Comparison of ENCODE assay signal across 17 cellular contexts in genomic region chr9:2346277-2346913, GRCh38.
DNase-seq lines count a peak whose midpoint lies in the region; ATAC-seq and TF ChIP-seq lines count a peak whose summit lies in the region.
"Had no signal": no experiment of that assay in that cellular context is flagged by ENCODE, and none has a peak within 500 bp of the region (broad histone marks: within the 10 kb centered on the region; RNA-seq: fewer than 3 reads in every experiment).

No MANE protein-coding gene starts in this region.

- H3K27ac Mint-ChIP-seq in CD4-positive, alpha-beta memory T cell = no peak overlapping the region
- H3K27ac Mint-ChIP-seq: B cell; CD8-positive, alpha-beta memory T cell had no signal

- CTCF ChIA-PET in CD4-positive, alpha-beta memory T cell (lab: Charles Lee; ENCODE audit: partially characterized antibody) = no interaction called here

- no peak for TF ChIP-seq CTCF in right atrium auricular region (IDR thresholded peaks at IDR 0.05)
- no peak for TF ChIP-seq CTCF in heart left ventricle (IDR thresholded peaks at IDR 0.05)

- ATAC-seq in Right ventricle myocardium superior (ENCODE audit: poor library complexity) (peak; percentile 63), heart left ventricle (peak in 3 of 4 donors; percentile 49 to 74 (median 54)), right cardiac atrium (peak in 1 of 2 donors; percentile 70)
- ATAC-seq: GM12878 had no signal

- H3K27me3 ChIP-seq in right atrium auricular region = no peaks in the 10 kb centered on the region
- no peaks in the 10 kb centered on the region for H3K27me3 ChIP-seq in heart left ventricle
- no peaks in the 10 kb centered on the region for H3K27me3 ChIP-seq in right cardiac atrium (ENCODE audit: control insufficient read depth, insufficient read depth)
- H3K27me3 ChIP-seq in CD4-positive, alpha-beta memory T cell (ENCODE audit: insufficient read depth, low read length) = no peaks in the 10 kb centered on the region
- H3K27me3 ChIP-seq: BLaER1 treated with 17β-estradiol and CSF1 and Interleukin-3, amounts not matched to agents 10 nM and 100 nM had no signal

- peaks cover 0 to 4% of the 10 kb centered on the region in 2 donors for H3K4me1 ChIP-seq in right atrium auricular region
- H3K4me1 ChIP-seq in heart left ventricle = peaks cover 0 to 4% (median 0%) of the 10 kb centered on the region in 12 donors
- no peaks in the 10 kb centered on the region for H3K4me1 ChIP-seq in right cardiac atrium (ENCODE audit: control insufficient read depth, insufficient read depth, low read length)
- H3K4me1 ChIP-seq in CD4-positive, alpha-beta memory T cell (ENCODE audit: insufficient read depth, low read length) = no peaks in the 10 kb centered on the region
- H3K4me1 ChIP-seq: BLaER1 treated with 17β-estradiol and CSF1 and Interleukin-3, amounts not matched to agents 10 nM and 100 nM; HAP-1 had no signal

- H3K9me3 ChIP-seq in right atrium auricular region (no peaks in the 10 kb centered on the region), heart left ventricle (peaks cover 0 to 25% (median 0%) of the 10 kb centered on the region in 12 donors), right cardiac atrium (ENCODE audit: control insufficient read depth, low read length) (no peaks in the 10 kb centered on the region)
- no peaks in the 10 kb centered on the region for H3K9me3 ChIP-seq in CD4-positive, alpha-beta memory T cell (ENCODE audit: control insufficient read depth in 1 of 2, low read length in 2 of 2)
- H3K9me3 ChIP-seq: HAP-1 had no signal

- peaks cover 2 to 18% (median 10%) of the 10 kb centered on the region in 8 donors for H3K9me3 Mint-ChIP-seq in CD4-positive, alpha-beta memory T cell

- H3K27me3 Mint-ChIP-seq in CD4-positive, alpha-beta memory T cell = peaks cover 0 to 2% of the 10 kb centered on the region in 2 donors
- H3K27me3 Mint-ChIP-seq: B cell had no signal

- peak overlapping the region in 1 of 2 donors; percentile 6 for H3K27ac ChIP-seq in right atrium auricular region
- H3K27ac ChIP-seq in heart left ventricle = no peak overlapping the region
- peak overlapping the region; percentile 62 for H3K27ac ChIP-seq in right cardiac atrium (ENCODE audit: low read length)
- H3K27ac ChIP-seq in CD4-positive, alpha-beta memory T cell (ENCODE audit: low read depth, low read length) = no peak overlapping the region
- H3K27ac ChIP-seq: BLaER1 treated with 17β-estradiol and CSF1 and Interleukin-3, amounts not matched to agents 10 nM and 100 nM had no signal

- POLR2A ChIA-PET in CD4-positive, alpha-beta memory T cell (lab: Charles Lee; ENCODE audit: partially characterized antibody) = no interaction called here

- no peak for TF ChIP-seq POLR2A in heart left ventricle (IDR thresholded peaks at IDR 0.05)

- intact Hi-C loops in Right ventricle myocardium superior (cut with DNase I) = no loop called here
- intact Hi-C loops in heart left ventricle (cut with DNase I) = loop anchor here in 1 of 10 donors (10.0 kb wide), 1 partner anchor 248 kb away; no protein-coding TSS in a partner anchor
- intact Hi-C loops in right cardiac atrium (cut with DNase I) = no loop called here
- intact Hi-C loops in CD4-positive, alpha-beta memory T cell (cut with micrococcal nuclease) = no loop called here

- WGBS in heart left ventricle, 4 donors = 53 to 80% (median 68%) methylated on average over 2 of the region's 2 CpGs
- WGBS in right cardiac atrium = 71% methylated on average over 2 of the region's 2 CpGs

- H3K36me3 ChIP-seq in right atrium auricular region (no peaks in the 10 kb centered on the region), heart left ventricle (no peaks in the 10 kb centered on the region)
- H3K36me3 ChIP-seq in CD4-positive, alpha-beta memory T cell (ENCODE audit: insufficient read depth, low read length) = no peaks in the 10 kb centered on the region
- H3K36me3 ChIP-seq: BLaER1 treated with 17β-estradiol and CSF1 and Interleukin-3, amounts not matched to agents 10 nM and 100 nM; HAP-1 had no signal

- no peaks in the 10 kb centered on the region for H3K4me1 Mint-ChIP-seq in CD4-positive, alpha-beta memory T cell
- H3K4me1 Mint-ChIP-seq: B cell; CD8-positive, alpha-beta memory T cell had no signal

- H3K4me3 Mint-ChIP-seq in CD4-positive, alpha-beta memory T cell = no peak overlapping the region
- H3K4me3 Mint-ChIP-seq: B cell; CD8-positive, alpha-beta memory T cell had no signal

- H3K4me3 ChIP-seq in right atrium auricular region (no peak overlapping the region), heart left ventricle (no peak overlapping the region), right cardiac atrium (ENCODE audit: low read length) (no peak overlapping the region)
- H3K4me3 ChIP-seq in CD4-positive, alpha-beta memory T cell (ENCODE audit: low read length in 2 of 2) = no peak overlapping the region
- H3K4me3 ChIP-seq: BLaER1 treated with 17β-estradiol and CSF1 and Interleukin-3, amounts not matched to agents 10 nM and 100 nM; GM12878; HAP-1 had no signal

- no peaks in the 10 kb centered on the region for H3K36me3 Mint-ChIP-seq in CD4-positive, alpha-beta memory T cell
- H3K36me3 Mint-ChIP-seq: CD8-positive, alpha-beta memory T cell had no signal

- DNase-seq in Right ventricle myocardium superior (no peak), right atrium auricular region (ENCODE audit: low spot score) (no peak), heart left ventricle (no peak), right cardiac atrium (no peak), glomerular visceral epithelial cell (ENCODE audit: extremely low spot score) (no peak), NCI-H187 treated with DMSO at 0.1 percent for 48 hours (lab: John Stamatoyannopoulos, UW) (no peak)
- DNase-seq in CD4-positive, alpha-beta memory T cell = no peak
- DNase-seq: CD8-positive, alpha-beta memory T cell; COR-L47; DMS 273 treated with DMSO at 0.1 percent for 48 hours; DMS53; DND-41; EL had no signal
